In genomic region chr5:72152506-72152905, GRCh38 we compare ENCODE assay signal across 19 cellular contexts. TPM values are rescaled to one million over a fixed set of nuclear protein-coding genes. Genes with fewer than 3 reads are reported as not detected.
DNase-seq lines count a peak whose midpoint lies in the region; FAIRE-seq and TF ChIP-seq lines count a peak whose summit lies in the region.
"Had no signal": no experiment of that assay in that cellular context is flagged by ENCODE, and none has a peak within 500 bp of the region (broad histone marks: within the 10 kb centered on the region; RNA-seq: fewer than 3 reads in every experiment).

No MANE protein-coding gene starts in this region.

- H3K9me3 ChIP-seq in mesenchymal stem cell (ENCODE audit: control insufficient read depth, low read length), result no peaks in the 10 kb centered on the region
- H3K9me3 ChIP-seq in vagina, result no peaks in the 10 kb centered on the region
- H3K9me3 ChIP-seq: ovary had no signal

- peak overlapping the region in 1 of 2 experiments; percentile 85 for H3K4ac ChIP-seq in mesenchymal stem cell (ENCODE audit: low read depth in 1 of 2, low read length in 2 of 2)

- no peak overlapping the region for H2BK120ac ChIP-seq in mesenchymal stem cell (ENCODE audit: low read depth, low read length)

- 75% methylated on average over 2 of the region's 9 CpGs for WGBS in mesenchymal stem cell

- H3K79me1 ChIP-seq in mesenchymal stem cell (replicated peaks; ENCODE audit: low read length, poor library complexity, severe bottlenecking), result peaks cover 42% of the 10 kb centered on the region

- no peak for TF ChIP-seq POLR2A in vagina (IDR thresholded peaks at IDR 0.05)

- no peak overlapping the region for H2BK15ac ChIP-seq in mesenchymal stem cell (ENCODE audit: low read depth, poor library complexity, severe bottlenecking)

- no peak overlapping the region for H2BK5ac ChIP-seq in mesenchymal stem cell (ENCODE audit: low read depth, low read length, poor library complexity, severe bottlenecking)

- peak overlapping the region in 1 of 2 experiments; percentile 97 for H2BK12ac ChIP-seq in mesenchymal stem cell (ENCODE audit: low read length in 2 of 2)

- peak overlapping the region; percentile 76 for H4K91ac ChIP-seq in mesenchymal stem cell (ENCODE audit: low read length)

- no peak overlapping the region for H3K4me2 ChIP-seq in mesenchymal stem cell (ENCODE audit: low read length, poor library complexity, severe bottlenecking)

- no peaks in the 10 kb centered on the region for H3K27me3 Mint-ChIP-seq in brain

- peak overlapping the region; percentile 81 to 89 for H3K18ac ChIP-seq in mesenchymal stem cell (ENCODE audit: low read depth in 1 of 2, low read length in 2 of 2)

- intact Hi-C loops in vagina (cut with DNase I), result no loop called here

- H3K9me3 Mint-ChIP-seq in brain, result no peaks in the 10 kb centered on the region
- H3K9me3 Mint-ChIP-seq: activated naive CD8-positive, alpha-beta T cell treated with anti-CD3 and anti-CD28 coated beads, Interleukin-2, amount 10 ng/mL, durations not matched to agents 7 days and 5 days; activated T-cell treated with anti-CD3 and anti-CD28 coated beads, Interleukin-2, amount 50 U/mL, for 24 hours; CD14-positive monocyte; GM23338; stimulated activated naive CD8-positive, alpha-beta T cell treated with anti-CD3 and anti-CD28 coated beads, Interleukin-15, Interleukin-2, amounts not matched to agents 100 ng/mL and 50 ng/mL, for 24 hours had no signal

- no peak for FAIRE-seq in urothelium cell line (lab: Jason Lieb, UNC)

- peaks cover 66% of the 10 kb centered on the region for H3K36me3 Mint-ChIP-seq in brain
- H3K36me3 Mint-ChIP-seq: activated naive CD8-positive, alpha-beta T cell treated with anti-CD3 and anti-CD28 coated beads, Interleukin-2, amount 10 ng/mL, durations not matched to agents 7 days and 5 days; CD14-positive monocyte had no signal

- peaks cover 10 to 22% of the 10 kb centered on the region in 2 experiments for H3K36me3 ChIP-seq in mesenchymal stem cell (ENCODE audit: control insufficient read depth in 1 of 2, insufficient read depth in 2 of 2, low read depth in 1 of 2, low read length in 2 of 2)
- H3K36me3 ChIP-seq in vagina, result no peaks in the 10 kb centered on the region
- H3K36me3 ChIP-seq: ovary had no signal

- H3K9ac ChIP-seq in mesenchymal stem cell (ENCODE audit: low read length), result peak overlapping the region; percentile 41

- DNase-seq in LHCN-M2 (ENCODE audit: low read depth) (peak; percentile 65), mesenchymal stem cell (peak; percentile 70), vagina (ENCODE audit: extremely low spot score in 2 of 2) (no peak), retina (no peak), NCI-H128 (lab: John Stamatoyannopoulos, UW; ENCODE audit: unreplicated experiment) (no peak), urothelium cell line (ENCODE audit: low spot score) (no peak)
- DNase-seq: activated CD4-positive, alpha-beta T cell treated with anti-CD3 and anti-CD28 coated beads, Interleukin-2, amount 50 U/mL, for 4 hours; activated naive CD8-positive, alpha-beta T cell treated with anti-CD3 and anti-CD28 coated beads, Interleukin-2, amount 10 ng/mL, durations not matched to agents 7 days and 5 days; activated T-cell treated with anti-CD3 and anti-CD28 coated beads, Interleukin-2, amount 50 U/mL, for 24 hours; DMS79 treated with DMSO at 0.1 percent for 48 hours; Karpas-422; left colon; NCI-H187; NCI-H524 treated with DMSO at 0.1 percent for 48 hours; ovary had no signal

- peaks cover 100% of the 10 kb centered on the region for H3K4me1 Mint-ChIP-seq in brain
- H3K4me1 Mint-ChIP-seq: CD14-positive monocyte had no signal

- peak overlapping the region; percentile 46 to 94 (median 83) for H3K27ac Mint-ChIP-seq in brain
- H3K27ac Mint-ChIP-seq: activated naive CD8-positive, alpha-beta T cell treated with anti-CD3 and anti-CD28 coated beads, Interleukin-2, amount 10 ng/mL, durations not matched to agents 7 days and 5 days; activated T-cell treated with anti-CD3 and anti-CD28 coated beads, Interleukin-2, amount 50 U/mL, for 24 hours; CD14-positive monocyte; GM23338; stimulated activated naive CD8-positive, alpha-beta T cell treated with anti-CD3 and anti-CD28 coated beads, Interleukin-15, Interleukin-2, amounts not matched to agents 100 ng/mL and 50 ng/mL, for 24 hours had no signal

- H3K4me3 ChIP-seq in mesenchymal stem cell (ENCODE audit: insufficient read depth in 1 of 2, low read depth in 1 of 2, low read length in 2 of 2) (no peak overlapping the region), vagina (no peak overlapping the region)
- H3K4me3 ChIP-seq: GM23338, ovary had no signal

- H3K23ac ChIP-seq in mesenchymal stem cell (ENCODE audit: low read length in 2 of 2), result peak overlapping the region in 1 of 2 experiments; percentile 73

- peak overlapping the region in 1 of 2 experiments; percentile 59 for H3K14ac ChIP-seq in mesenchymal stem cell (ENCODE audit: low read length in 2 of 2)

- no peak overlapping the region for H3K27ac ChIP-seq in mesenchymal stem cell (ENCODE audit: low read length, poor library complexity, severe bottlenecking)
- H3K27ac ChIP-seq in vagina, result peak overlapping the region; percentile 74
- H3K27ac ChIP-seq: ovary had no signal

- H3K4me1 ChIP-seq in mesenchymal stem cell (ENCODE audit: control insufficient read depth, insufficient read depth, low read depth, low read length) (peaks cover 11% of the 10 kb centered on the region), vagina (peaks cover 77% of the 10 kb centered on the region)

- no peak overlapping the region for H2AFZ ChIP-seq in mesenchymal stem cell (ENCODE audit: low read depth, low read length)
- H2AFZ ChIP-seq: GM23338 had no signal

- no peaks in the 10 kb centered on the region for H3K27me3 ChIP-seq in mesenchymal stem cell (ENCODE audit: control insufficient read depth in 1 of 2, insufficient read depth in 1 of 2, low read length in 2 of 2)
- no peaks in the 10 kb centered on the region for H3K27me3 ChIP-seq in vagina
- H3K27me3 ChIP-seq: ovary had no signal

- H4K8ac ChIP-seq in mesenchymal stem cell (ENCODE audit: low read length), result no peak overlapping the region

- no peak overlapping the region for H3K4me3 Mint-ChIP-seq in brain
- H3K4me3 Mint-ChIP-seq: activated naive CD8-positive, alpha-beta T cell treated with anti-CD3 and anti-CD28 coated beads, Interleukin-2, amount 10 ng/mL, durations not matched to agents 7 days and 5 days; activated T-cell treated with anti-CD3 and anti-CD28 coated beads, Interleukin-2, amount 50 U/mL, for 24 hours; CD14-positive monocyte; GM23338; stimulated activated naive CD8-positive, alpha-beta T cell treated with anti-CD3 and anti-CD28 coated beads, Interleukin-15, Interleukin-2, amounts not matched to agents 100 ng/mL and 50 ng/mL, for 24 hours had no signal

- H2AK5ac ChIP-seq in mesenchymal stem cell (ENCODE audit: low read length, severe bottlenecking), result no peak overlapping the region

- no peak for TF ChIP-seq CTCF in brain (conservative IDR thresholded peaks at IDR 0.05)
- TF ChIP-seq CTCF in vagina (IDR thresholded peaks at IDR 0.05), result no peak

RNA-seq across cellular contexts. Expression of gene MAP1B, which starts 45.2 kb away (rescaled TPM):
- 66.9 and 197 TPM in 2 replicates for total RNA-seq in LHCN-M2 (2014; rRNA removed)
- polyA plus RNA-seq in LHCN-M2 (2012), result 57.6 TPM
- polyA plus RNA-seq in brain (ENCODE audit: insufficient read depth, low read depth, low replicate concordance), result 158 TPM
- polyA plus RNA-seq in mesenchymal stem cell (2013, experiment 1 of 2), result 39.4 TPM
- 35.3 TPM for polyA plus RNA-seq in mesenchymal stem cell (2013, experiment 2 of 2)
- total RNA-seq in vagina, result 386 TPM
- total RNA-seq: activated naive CD8-positive, alpha-beta T cell treated with anti-CD3 and anti-CD28 coated beads, Interleukin-2, amount 10 ng/mL, durations not matched to agents 7 days and 5 days had no signal

Comparison
In these comparisons a context has a peak if more than half of its experiments do, and no peak if none do; other contexts are left out.
1. DNase-seq: peak in LHCN-M2 (single experiment) and mesenchymal stem cell (single experiment); none in vagina (0 of 2), retina (single experiment), NCI-H128 (single experiment) and urothelium cell line (single experiment).